ENCODE assay signal across 8 cellular contexts in the genomic region with DNA sequence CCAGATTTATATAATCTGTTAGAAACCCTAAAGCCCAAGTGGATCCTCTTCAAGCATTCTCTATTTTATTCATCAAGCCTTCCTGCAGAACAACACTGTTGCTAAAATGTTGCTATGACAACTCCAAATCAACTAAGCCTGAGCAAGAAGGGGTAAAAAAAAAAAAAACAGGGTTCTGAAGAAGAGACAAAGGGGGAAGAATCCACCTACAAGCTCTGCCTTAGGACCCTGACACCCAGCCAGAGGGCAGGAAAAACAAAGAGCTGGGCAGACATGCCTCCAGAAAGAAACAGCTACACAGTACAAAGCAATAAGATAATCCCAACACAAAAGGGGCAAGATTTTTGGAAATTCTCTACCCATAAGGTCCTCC. TPM values are rescaled to one million over a fixed set of nuclear protein-coding genes. Genes with fewer than 3 reads are reported as not detected.
DNase-seq lines count a peak whose midpoint lies in the region; ATAC-seq and TF ChIP-seq lines count a peak whose summit lies in the region.

No MANE protein-coding gene starts in this region.

- peaks cover 24% of the 10 kb centered on the region for H3K27me3 Mint-ChIP-seq in brain

- no peak for TF ChIP-seq POLR2A in uterus (IDR thresholded peaks at IDR 0.05)

- H3K4me1 Mint-ChIP-seq in brain = peaks cover 49% of the 10 kb centered on the region

- H3K36me3 ChIP-seq in cardiac muscle cell (peaks cover 29% of the 10 kb centered on the region), lung (ENCODE audit: control insufficient read depth in 2 of 2, insufficient read depth in 2 of 2, low read length in 2 of 2) (peaks cover 29 to 36% of the 10 kb centered on the region in 2 donors), uterus (no peaks in the 10 kb centered on the region)

- intact Hi-C loops in Right ventricle myocardium superior (cut with DNase I) = no loop called here
- intact Hi-C loops in uterus (cut with DNase I; ENCODE audit: low total_unique reads) = no loop called here

- peak overlapping the region; percentile 87 to 97 (median 92) for H3K4me3 Mint-ChIP-seq in brain

- H3K4me1 ChIP-seq in cardiac muscle cell (ENCODE audit: low read depth) = peaks cover 12% of the 10 kb centered on the region
- peaks cover 5 to 7% of the 10 kb centered on the region in 2 donors for H3K4me1 ChIP-seq in lung (ENCODE audit: control insufficient read depth in 2 of 2, insufficient read depth in 2 of 2, low read length in 2 of 2)
- peaks cover 0 to 6% of the 10 kb centered on the region in 2 donors for H3K4me1 ChIP-seq in uterus

- peaks cover 7 to 26% (median 16%) of the 10 kb centered on the region in 5 experiments for H3K9me3 Mint-ChIP-seq in brain

- peak overlapping the region; percentile 73 for H3K4me3 ChIP-seq in cardiac muscle cell
- H3K4me3 ChIP-seq in lung = peak overlapping the region; percentile 71
- H3K4me3 ChIP-seq in uterus = peak overlapping the region; percentile 78 to 87

- peaks cover 51% of the 10 kb centered on the region for H3K36me3 Mint-ChIP-seq in brain

- H3K27me3 ChIP-seq in cardiac muscle cell (peaks cover 2% of the 10 kb centered on the region), lung (ENCODE audit: control insufficient read depth, insufficient read depth) (no peaks in the 10 kb centered on the region), uterus (no peaks in the 10 kb centered on the region)

- H3K27ac ChIP-seq in cardiac muscle cell (peak overlapping the region; percentile 97), lung (ENCODE audit: low read depth in 1 of 2, low read length in 1 of 2) (peak overlapping the region; percentile 95 to 96), uterus (peak overlapping the region; percentile 93 to 97)

- DNase-seq in cardiac muscle cell (ENCODE audit: low read depth in 1 of 2, low spot score in 1 of 2) = peak in 1 of 2 donors; percentile 39
- DNase-seq in Right ventricle myocardium superior = no peak
- no peak for DNase-seq in lung (ENCODE audit: low spot score)
- DNase-seq in uterus = no peak
- DNase-seq in stimulated activated CD4-positive, alpha-beta T cell treated with anti-CD3 and anti-CD28 coated beads, Interleukin-4, amount 100 ng/mL, for 4 hours = no peak
- no peak for DNase-seq in NCI-H345 (lab: John Stamatoyannopoulos, UW)

- peak overlapping the region; percentile 96 to 100 (median 99) for H3K27ac Mint-ChIP-seq in brain

- H3K9me3 ChIP-seq in cardiac muscle cell (ENCODE audit: low read depth) = no peaks in the 10 kb centered on the region
- peaks cover 0 to 9% of the 10 kb centered on the region in 2 donors for H3K9me3 ChIP-seq in lung (ENCODE audit: control insufficient read depth in 2 of 2, insufficient read depth in 1 of 2, low read length in 1 of 2)
- H3K9me3 ChIP-seq in uterus = no peaks in the 10 kb centered on the region

- TF ChIP-seq CTCF in cardiac muscle cell (IDR thresholded peaks at IDR 0.05; ENCODE audit: low read depth, low read length) (no peak), brain (conservative IDR thresholded peaks at IDR 0.05) (no peak), lung (IDR thresholded peaks at IDR 0.05; ENCODE audit: control extremely low read depth, extremely low read depth) (no peak), uterus (IDR thresholded peaks at IDR 0.05) (no peak)

- ATAC-seq in Right ventricle myocardium superior (ENCODE audit: poor library complexity) (no peak), lung (ENCODE audit: insufficient read depth, low FRiP score) (no peak), GM18861 (IDR thresholded peaks at IDR 0.05; ENCODE audit: unreplicated experiment) (no peak)

RNA-seq across cellular contexts. Expression of a gene that starts 1.3 kb away (rescaled TPM):
- 110 and 127 TPM in 2 replicates for total RNA-seq in cardiac muscle cell
- 33.7 and 45.5 TPM in 2 replicates for polyA plus RNA-seq in cardiac muscle cell
- 28.4 TPM for total RNA-seq in Right ventricle myocardium superior
- 34.8 TPM for polyA plus RNA-seq in brain (ENCODE audit: insufficient read depth, low read depth, low replicate concordance)
- total RNA-seq in lung = 10 to 100 TPM; 67.5 to 70.0 TPM
- polyA plus RNA-seq in lung = 10 to 100 TPM; 77.0 to 95.1 TPM
- total RNA-seq in uterus = 10 to 100 TPM; 20.7 to 71.8 (median 44.2) TPM

RNA-seq across cellular contexts. Expression of a gene that starts 5.8 kb away (rescaled TPM):
- total RNA-seq in cardiac muscle cell = 262 and 347 TPM in 2 replicates
- 393 and 448 TPM in 2 replicates for polyA plus RNA-seq in cardiac muscle cell
- total RNA-seq in Right ventricle myocardium superior = 9.3 TPM
- polyA plus RNA-seq in brain (ENCODE audit: insufficient read depth, low read depth, low replicate concordance) = 134 TPM
- 10 to 100 TPM; 43.2 to 67.9 TPM for total RNA-seq in lung
- polyA plus RNA-seq in lung = 100 to 1,000 TPM in 1 of 2 donors, 10 to 100 TPM in 1; 77.8 to 187 TPM
- total RNA-seq in uterus = 10 to 100 TPM in 1 of 4 donors, 1 to 10 TPM in 1, not detected in 2; 5.6 to 20.3 TPM

RNA-seq across cellular contexts. Expression of a gene that starts 23.6 kb away (rescaled TPM):
- total RNA-seq in cardiac muscle cell (68.1 and 93.7 TPM in 2 replicates), Right ventricle myocardium superior (10.1 TPM), lung (100 to 1,000 TPM; 174 to 201 TPM), uterus (10 to 100 TPM; 22.6 to 45.3 (median 26.6) TPM)
- polyA plus RNA-seq in cardiac muscle cell (90.1 and 139 TPM in 2 replicates), brain (ENCODE audit: insufficient read depth, low read depth, low replicate concordance) (148 TPM), lung (100 to 1,000 TPM in 1 of 2 donors, 10 to 100 TPM in 1; 91.7 to 107 TPM)

RNA-seq across cellular contexts. Expression of a gene that starts 25.2 kb away (rescaled TPM):
- total RNA-seq in cardiac muscle cell (not detected in 2 replicates), Right ventricle myocardium superior (3.3 TPM), lung (10 to 100 TPM; 10.5 to 49.5 TPM), uterus (1 to 10 TPM in 3 of 4 donors, under 1 TPM in 1; 0.88 to 3.4 (median 2.6) TPM)
- polyA plus RNA-seq in cardiac muscle cell (1.8 and 1.9 TPM in 2 replicates), brain (ENCODE audit: insufficient read depth, low read depth, low replicate concordance) (0.93 TPM), lung (10 to 100 TPM; 18.1 to 66.3 TPM)

RNA-seq across cellular contexts. Expression of a gene that starts 44.8 kb away (rescaled TPM):
- total RNA-seq in cardiac muscle cell (not detected in 2 replicates), Right ventricle myocardium superior (not detected), lung (10 to 100 TPM; 11.7 to 12.5 TPM), uterus (1 to 10 TPM in 1 of 4 donors, not detected in 3; 2.1 TPM)
- polyA plus RNA-seq in cardiac muscle cell (not detected in 2 replicates), brain (ENCODE audit: insufficient read depth, low read depth, low replicate concordance) (not detected), lung (1 to 10 TPM; 6.2 to 8.1 TPM)
